Comparison of ENCODE assay signal across 19 cellular contexts in genomic region chr10:7953447-7953846, GRCh38.
"Had no signal": no experiment of that assay in that cellular context is flagged by ENCODE, and none has a peak within 500 bp of the region (broad histone marks: within the 10 kb centered on the region; RNA-seq: fewer than 3 reads in every experiment).

No MANE protein-coding gene starts in this region.

- H3K27ac ChIP-seq: dorsolateral prefrontal cortex, prostate gland, right atrium auricular region, sigmoid colon, spleen, thoracic aorta, tibial nerve, upper lobe of left lung, uterus had no signal

- H3K9me3 ChIP-seq: prostate gland, right atrium auricular region, sigmoid colon, spleen, thoracic aorta, tibial nerve, upper lobe of left lung, uterus had no signal

- H3K27me3 Mint-ChIP-seq: memory B cell; naive B cell; stimulated activated naive B cell treated with anti-CD40 and anti-IgM and Interleukin-4, amounts not matched to agents 10 μg/mL and 1 μg/mL and 100 μg/mL, for 72 hours; stimulated activated naive CD8-positive, alpha-beta T cell treated with anti-CD3 and anti-CD28 coated beads, Interleukin-15, Interleukin-2, amounts not matched to agents 100 ng/mL and 50 ng/mL, for 24 hours had no signal

- H3K4me1 ChIP-seq: right atrium auricular region had no signal

- H3K9me3 Mint-ChIP-seq: memory B cell; stimulated activated naive CD8-positive, alpha-beta T cell treated with anti-CD3 and anti-CD28 coated beads, Interleukin-15, Interleukin-2, amounts not matched to agents 100 ng/mL and 50 ng/mL, for 24 hours had no signal

- H3K4me1 Mint-ChIP-seq: nephron had no signal

- H3K4me3 Mint-ChIP-seq: memory B cell; naive B cell; nephron; stimulated activated naive B cell treated with anti-CD40 and anti-IgM and Interleukin-4, amounts not matched to agents 10 μg/mL and 1 μg/mL and 100 μg/mL, for 72 hours; stimulated activated naive CD8-positive, alpha-beta T cell treated with anti-CD3 and anti-CD28 coated beads, Interleukin-15, Interleukin-2, amounts not matched to agents 100 ng/mL and 50 ng/mL, for 24 hours had no signal

- H3K36me3 Mint-ChIP-seq: naive B cell had no signal

- H3K27ac Mint-ChIP-seq: memory B cell; stimulated activated naive B cell treated with anti-CD40 and anti-IgM and Interleukin-4, amounts not matched to agents 10 μg/mL and 1 μg/mL and 100 μg/mL, for 72 hours; stimulated activated naive CD8-positive, alpha-beta T cell treated with anti-CD3 and anti-CD28 coated beads, Interleukin-15, Interleukin-2, amounts not matched to agents 100 ng/mL and 50 ng/mL, for 24 hours had no signal

- DNase-seq: dorsolateral prefrontal cortex; effector CD4-positive, alpha-beta T cell; naive B cell; nucleus accumbens; sigmoid colon; spleen; stimulated activated CD4-positive, alpha-beta T cell treated with anti-CD3 and anti-CD28 coated beads, Interleukin-4, amount 100 ng/mL, for 4 hours; stimulated activated naive B cell treated with anti-CD40 and anti-IgM and Interleukin-4, amounts not matched to agents 10 μg/mL and 1 μg/mL and 100 μg/mL, for 72 hours; upper lobe of left lung; uterus had no signal

- H3K36me3 ChIP-seq: prostate gland, right atrium auricular region, sigmoid colon, thoracic aorta, tibial nerve, upper lobe of left lung, uterus had no signal

- H3K27me3 ChIP-seq: dorsolateral prefrontal cortex, right atrium auricular region, sigmoid colon, spleen, tibial nerve, upper lobe of left lung, uterus had no signal

- ATAC-seq: left lobe of liver; stimulated activated naive B cell treated with anti-CD40 and anti-IgM and Interleukin-4, amounts not matched to agents 10 μg/mL and 1 μg/mL and 100 μg/mL, for 72 hours had no signal

- H3K4me3 ChIP-seq: dorsolateral prefrontal cortex, lung, prostate gland, right atrium auricular region, sigmoid colon, spleen, thoracic aorta, tibial nerve, upper lobe of left lung, uterus had no signal
